ENCODE assay signal across 1 cellular context in genomic region chr12:95205685-95206084, GRCh38.
TF ChIP-seq lines count a peak whose summit lies in the region.

No MANE protein-coding gene starts in this region.

TF ChIP-seq in GM12878, 131 proteins besides CTCF, POLR2A, EP300 and RAD21 (continued from another document):
- TF ChIP-seq, protein P1, sequence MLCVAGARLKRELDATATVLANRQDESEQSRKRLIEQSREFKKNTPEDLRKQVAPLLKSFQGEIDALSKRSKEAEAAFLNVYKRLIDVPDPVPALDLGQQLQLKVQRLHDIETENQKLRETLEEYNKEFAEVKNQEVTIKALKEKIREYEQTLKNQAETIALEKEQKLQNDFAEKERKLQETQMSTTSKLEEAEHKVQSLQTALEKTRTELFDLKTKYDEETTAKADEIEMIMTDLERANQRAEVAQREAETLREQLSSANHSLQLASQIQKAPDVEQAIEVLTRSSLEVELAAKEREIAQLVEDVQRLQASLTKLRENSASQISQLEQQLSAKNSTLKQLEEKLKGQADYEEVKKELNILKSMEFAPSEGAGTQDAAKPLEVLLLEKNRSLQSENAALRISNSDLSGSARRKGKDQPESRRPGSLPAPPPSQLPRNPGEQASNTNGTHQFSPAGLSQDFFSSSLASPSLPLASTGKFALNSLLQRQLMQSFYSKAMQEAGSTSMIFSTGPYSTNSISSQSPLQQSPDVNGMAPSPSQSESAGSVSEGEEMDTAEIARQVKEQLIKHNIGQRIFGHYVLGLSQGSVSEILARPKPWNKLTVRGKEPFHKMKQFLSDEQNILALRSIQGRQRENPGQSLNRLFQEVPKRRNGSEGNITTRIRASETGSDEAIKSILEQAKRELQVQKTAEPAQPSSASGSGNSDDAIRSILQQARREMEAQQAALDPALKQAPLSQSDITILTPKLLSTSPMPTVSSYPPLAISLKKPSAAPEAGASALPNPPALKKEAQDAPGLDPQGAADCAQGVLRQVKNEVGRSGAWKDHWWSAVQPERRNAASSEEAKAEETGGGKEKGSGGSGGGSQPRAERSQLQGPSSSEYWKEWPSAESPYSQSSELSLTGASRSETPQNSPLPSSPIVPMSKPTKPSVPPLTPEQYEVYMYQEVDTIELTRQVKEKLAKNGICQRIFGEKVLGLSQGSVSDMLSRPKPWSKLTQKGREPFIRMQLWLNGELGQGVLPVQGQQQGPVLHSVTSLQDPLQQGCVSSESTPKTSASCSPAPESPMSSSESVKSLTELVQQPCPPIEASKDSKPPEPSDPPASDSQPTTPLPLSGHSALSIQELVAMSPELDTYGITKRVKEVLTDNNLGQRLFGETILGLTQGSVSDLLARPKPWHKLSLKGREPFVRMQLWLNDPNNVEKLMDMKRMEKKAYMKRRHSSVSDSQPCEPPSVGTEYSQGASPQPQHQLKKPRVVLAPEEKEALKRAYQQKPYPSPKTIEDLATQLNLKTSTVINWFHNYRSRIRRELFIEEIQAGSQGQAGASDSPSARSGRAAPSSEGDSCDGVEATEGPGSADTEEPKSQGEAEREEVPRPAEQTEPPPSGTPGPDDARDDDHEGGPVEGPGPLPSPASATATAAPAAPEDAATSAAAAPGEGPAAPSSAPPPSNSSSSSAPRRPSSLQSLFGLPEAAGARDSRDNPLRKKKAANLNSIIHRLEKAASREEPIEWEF (IDR thresholded peaks at IDR 0.05; ENCODE audit: insufficient replicate concordance, low read depth, low read length): no peak
- TF ChIP-seq ZNF24 (IDR thresholded peaks at IDR 0.05) (no peak), CBX3 (IDR thresholded peaks at IDR 0.05; ENCODE audit: borderline replicate concordance, low read depth) (no peak), FOXK2 (IDR thresholded peaks at IDR 0.05) (no peak), USF1 (IDR thresholded peaks at IDR 0.05; ENCODE audit: borderline replicate concordance, extremely low read length, insufficient read depth, low read depth, low read length) (no peak), TCF3 (IDR thresholded peaks at IDR 0.05; ENCODE audit: borderline replicate concordance, insufficient read depth, low read depth, low read length) (no peak), SMARCA5 (IDR thresholded peaks at IDR 0.05) (no peak)
